8 cellular contexts compared by ENCODE assay signal in genomic region chr2:176848844-176849243, GRCh38.
"Had no signal": no experiment of that assay in that cellular context is flagged by ENCODE, and none has a peak within 500 bp of the region (broad histone marks: within the 10 kb centered on the region; RNA-seq: fewer than 3 reads in every experiment).

No MANE protein-coding gene starts in this region.

- DNase-seq: GM23248, GOT3, H7, HFFc6, IMR-90, KG1 had no signal

- ATAC-seq: HCT116, K562 had no signal
